ENCODE assay signal across 9 cellular contexts in the genomic region with DNA sequence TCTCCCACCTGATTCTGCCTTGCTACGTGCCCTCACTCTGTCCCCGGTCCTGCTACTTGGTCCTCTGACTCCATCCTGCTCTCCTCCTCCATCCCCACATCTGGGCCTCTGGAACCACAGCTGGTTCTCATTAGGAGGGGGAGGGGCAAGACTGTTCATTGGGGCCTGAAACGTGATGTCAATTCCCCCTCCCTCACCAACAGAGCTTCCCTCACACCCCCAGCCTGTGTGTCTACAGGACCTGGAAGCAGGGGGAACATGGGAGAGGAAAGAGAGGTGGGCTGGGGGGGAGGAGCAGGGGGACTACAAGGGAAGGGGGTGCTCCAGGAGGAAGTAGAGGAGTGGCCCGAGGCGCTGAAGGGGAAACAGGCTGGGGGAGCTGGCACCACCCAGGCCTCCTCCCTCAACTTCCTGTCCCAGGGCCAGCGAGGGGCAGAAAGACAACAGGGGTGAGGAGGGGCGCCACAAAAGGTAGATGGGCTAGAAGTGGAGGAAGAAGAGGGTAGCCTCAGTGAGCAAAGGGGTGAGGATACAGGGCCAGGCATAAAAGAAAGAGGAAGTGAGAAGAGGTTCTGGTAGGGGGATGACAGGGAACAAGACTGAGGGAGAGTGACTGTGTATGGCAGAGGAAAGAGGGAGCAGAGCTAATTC. TPM values are rescaled to one million over a fixed set of nuclear protein-coding genes. Genes with fewer than 3 reads are reported as not detected.
DNase-seq lines count a peak whose midpoint lies in the region; ATAC-seq and TF ChIP-seq lines count a peak whose summit lies in the region.
"Had no signal": no experiment of that assay in that cellular context is flagged by ENCODE, and none has a peak within 500 bp of the region (broad histone marks: within the 10 kb centered on the region; RNA-seq: fewer than 3 reads in every experiment).

No MANE protein-coding gene starts in this region.

- H3K14ac ChIP-seq in mesenchymal stem cell (ENCODE audit: low read length in 2 of 2), result peak overlapping the region in 1 of 2 experiments; percentile 82

- no peaks in the 10 kb centered on the region for H3K9me3 ChIP-seq in adipocyte (ENCODE audit: control insufficient read depth, low read length)
- peaks cover 5% of the 10 kb centered on the region for H3K9me3 ChIP-seq in mesenchymal stem cell (ENCODE audit: control insufficient read depth, low read length)
- H3K9me3 ChIP-seq: SJSA1 had no signal

- TF ChIP-seq CTCF in GM10248 (IDR thresholded peaks at IDR 0.05; ENCODE audit: control extremely low read depth, extremely low read depth, low read depth, missing control alignments), result no peak
- no peak for TF ChIP-seq CTCF in HL-60 (IDR thresholded peaks at IDR 0.05; ENCODE audit: insufficient read depth, low read length)

- no peak overlapping the region for H2BK5ac ChIP-seq in mesenchymal stem cell (ENCODE audit: low read depth, low read length, poor library complexity, severe bottlenecking)

- H3K4me1 ChIP-seq in adipocyte (ENCODE audit: control insufficient read depth, insufficient read depth, low read length) (peaks cover 12% of the 10 kb centered on the region), mesenchymal stem cell (ENCODE audit: control insufficient read depth, insufficient read depth, low read depth, low read length) (peaks cover 14% of the 10 kb centered on the region)
- H3K4me1 ChIP-seq: SJSA1 had no signal

- H3K4ac ChIP-seq in mesenchymal stem cell (ENCODE audit: low read depth in 1 of 2, low read length in 2 of 2), result peak overlapping the region; percentile 89 to 92

- 21% methylated on average over 6 of the region's 7 CpGs for WGBS in mesenchymal stem cell

- DNase-seq in GM10248 (ENCODE audit: extremely low spot score) (peak; percentile 81), HL-60 (ENCODE audit: low read depth in 1 of 2, low spot score in 1 of 2) (peak; percentile 75), adipocyte (ENCODE audit: low read depth) (peak; percentile 87), mesenchymal stem cell (peak; percentile 56), NCI-H2171 (lab: John Stamatoyannopoulos, UW) (no peak), cerebellum (ENCODE audit: low spot score) (no peak), NCI-H146 treated with DMSO at 0.1 percent for 48 hours (lab: John Stamatoyannopoulos, UW; ENCODE audit: unreplicated experiment) (no peak)

- no peaks in the 10 kb centered on the region for H3K36me3 ChIP-seq in adipocyte (ENCODE audit: control insufficient read depth, insufficient read depth, low read length, severe bottlenecking)
- no peaks in the 10 kb centered on the region for H3K36me3 ChIP-seq in mesenchymal stem cell (ENCODE audit: control insufficient read depth in 1 of 2, insufficient read depth in 2 of 2, low read depth in 1 of 2, low read length in 2 of 2)
- H3K36me3 ChIP-seq: SJSA1 had no signal

- H2AK5ac ChIP-seq in mesenchymal stem cell (ENCODE audit: low read length, severe bottlenecking), result no peak overlapping the region

- peak overlapping the region; percentile 91 to 97 for H2BK12ac ChIP-seq in mesenchymal stem cell (ENCODE audit: low read length in 2 of 2)

- peak overlapping the region; percentile 94 for H4K91ac ChIP-seq in mesenchymal stem cell (ENCODE audit: low read length)

- H2BK120ac ChIP-seq in mesenchymal stem cell (ENCODE audit: low read depth, low read length), result peak overlapping the region; percentile 93

- peak overlapping the region; percentile 93 for H4K8ac ChIP-seq in mesenchymal stem cell (ENCODE audit: low read length)

- peak overlapping the region; percentile 16 for H2AFZ ChIP-seq in mesenchymal stem cell (ENCODE audit: low read depth, low read length)

- H3K27ac ChIP-seq in HL-60 (replicated peaks) (peak overlapping the region; percentile 55), mesenchymal stem cell (ENCODE audit: low read length, poor library complexity, severe bottlenecking) (no peak overlapping the region)
- H3K27ac ChIP-seq: SJSA1 had no signal

- peak overlapping the region; percentile 85 for H2BK15ac ChIP-seq in mesenchymal stem cell (ENCODE audit: low read depth, poor library complexity, severe bottlenecking)

- H3K4me3 ChIP-seq in HL-60 (replicated peaks; ENCODE audit: insufficient read depth, low read length) (no peak overlapping the region), adipocyte (ENCODE audit: low read length) (no peak overlapping the region), mesenchymal stem cell (ENCODE audit: insufficient read depth in 1 of 2, low read depth in 1 of 2, low read length in 2 of 2) (peak overlapping the region in 1 of 2 experiments; percentile 51)
- H3K4me3 ChIP-seq: SJSA1 had no signal

- H3K4me2 ChIP-seq in mesenchymal stem cell (ENCODE audit: low read length, poor library complexity, severe bottlenecking), result no peak overlapping the region

- H3K79me1 ChIP-seq in mesenchymal stem cell (replicated peaks; ENCODE audit: low read length, poor library complexity, severe bottlenecking), result no peaks in the 10 kb centered on the region

- peak overlapping the region in 1 of 2 experiments; percentile 34 for H3K23ac ChIP-seq in mesenchymal stem cell (ENCODE audit: low read length in 2 of 2)

- H3K9ac ChIP-seq in adipocyte (ENCODE audit: low read length), result no peak overlapping the region
- H3K9ac ChIP-seq in mesenchymal stem cell (ENCODE audit: low read length), result peak overlapping the region; percentile 14

- CTCF ChIA-PET in GM10248 (lab: Yijun Ruan, JAX), result interaction anchor here (1.5 to 5.6 kb wide), 6 partner anchors 8 to 42 kb away, joined by 3 to 31 read pairs (median 8); a partner anchor contains a TSS

- peak; percentile 93 for ATAC-seq in GM21447 (IDR thresholded peaks at IDR 0.05; ENCODE audit: unreplicated experiment)

- H3K18ac ChIP-seq in mesenchymal stem cell (ENCODE audit: low read depth in 1 of 2, low read length in 2 of 2), result peak overlapping the region; percentile 68 to 87

- H3K27me3 ChIP-seq in HL-60 (ENCODE audit: insufficient read depth, poor library complexity, severe bottlenecking), result no peaks in the 10 kb centered on the region
- peaks cover 55% of the 10 kb centered on the region for H3K27me3 ChIP-seq in adipocyte (replicated peaks; ENCODE audit: control insufficient read depth, insufficient read depth, low read length)
- peaks cover 29 to 67% of the 10 kb centered on the region in 2 experiments for H3K27me3 ChIP-seq in mesenchymal stem cell (ENCODE audit: control insufficient read depth in 1 of 2, insufficient read depth in 1 of 2, low read length in 2 of 2)
- H3K27me3 ChIP-seq: SJSA1 had no signal

- POLR2A ChIA-PET in GM10248 (lab: Yijun Ruan, JAX), result interaction anchor here (0.7 kb wide), 1 partner anchor 25 kb away, joined by 6 read pairs; no protein-coding TSS in a partner anchor

RNA-seq across cellular contexts. Expression of a gene that starts 8.9 kb away (rescaled TPM):
- 13.2 TPM for polyA plus RNA-seq in mesenchymal stem cell (2013, experiment 1 of 2)
- 12.1 TPM for polyA plus RNA-seq in mesenchymal stem cell (2013, experiment 2 of 2)
- total RNA-seq in cerebellum, result 62.2 TPM

RNA-seq across cellular contexts. Expression of a gene that starts 27.5 kb away (rescaled TPM):
- polyA plus RNA-seq in mesenchymal stem cell (2013, experiment 1 of 2), result 425 TPM
- 399 TPM for polyA plus RNA-seq in mesenchymal stem cell (2013, experiment 2 of 2)
- total RNA-seq in cerebellum, result 19.1 TPM

RNA-seq across cellular contexts. Expression of a gene that starts 34.7 kb away (rescaled TPM):
- 187 TPM for polyA plus RNA-seq in mesenchymal stem cell (2013, experiment 1 of 2)
- 195 TPM for polyA plus RNA-seq in mesenchymal stem cell (2013, experiment 2 of 2)
- total RNA-seq in cerebellum, result 11.3 TPM

RNA-seq across cellular contexts. Expression of a gene that starts 36.4 kb away (rescaled TPM):
- polyA plus RNA-seq in mesenchymal stem cell (2013, experiment 1 of 2), result 92.8 TPM
- 88.9 TPM for polyA plus RNA-seq in mesenchymal stem cell (2013, experiment 2 of 2)
- 17.5 TPM for total RNA-seq in cerebellum

RNA-seq across cellular contexts. Expression of a gene that starts 43.2 kb away (rescaled TPM):
- 309 TPM for polyA plus RNA-seq in mesenchymal stem cell (2013, experiment 1 of 2)
- polyA plus RNA-seq in mesenchymal stem cell (2013, experiment 2 of 2), result 311 TPM
- 45.5 TPM for total RNA-seq in cerebellum

Comparison
In these comparisons a context has a peak if more than half of its experiments do, and no peak if none do; other contexts are left out.
1. DNase-seq: peak in GM10248 (single experiment), HL-60 (2 of 2), adipocyte (single experiment) and mesenchymal stem cell (single experiment); none in NCI-H2171 (single experiment), cerebellum (single experiment) and NCI-H146 treated with DMSO at 0.1 percent for 48 hours (single experiment).